In the genomic region with DNA sequence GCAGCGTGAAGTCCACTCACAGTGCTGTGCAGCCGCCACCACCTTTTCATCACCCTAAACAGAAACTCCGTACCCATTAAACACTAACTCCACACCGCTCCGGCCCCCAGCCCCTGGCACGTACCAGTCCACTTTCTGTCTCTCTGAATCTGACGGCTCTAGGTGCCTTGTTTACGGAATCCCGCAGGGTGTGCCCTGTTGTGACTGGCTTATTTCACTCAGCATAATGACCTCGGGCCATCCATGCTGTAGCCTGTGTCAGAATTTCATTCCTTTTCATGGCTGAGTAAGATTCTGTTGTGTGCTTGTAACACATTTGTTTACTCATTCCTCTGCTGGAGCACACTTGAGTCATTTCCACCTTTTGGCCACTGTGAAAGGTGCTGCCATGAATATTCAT, we compare ENCODE assay signal across 19 cellular contexts. TPM values are rescaled to one million over a fixed set of nuclear protein-coding genes. Genes with fewer than 3 reads are reported as not detected.
"Had no signal": no experiment of that assay in that cellular context is flagged by ENCODE, and none has a peak within 500 bp of the region (broad histone marks: within the 10 kb centered on the region; RNA-seq: fewer than 3 reads in every experiment).

No MANE protein-coding gene starts in this region.

- H3K9me3 Mint-ChIP-seq: activated naive CD4-positive, alpha-beta T cell treated with anti-CD3 and anti-CD28 coated beads, Interleukin-2, amount 50 U/mL, for 72 hours; naive B cell; stimulated activated memory B cell treated with anti-CD40 and anti-IgM and Interleukin-4, amounts not matched to agents 10 μg/mL and 1 μg/mL and 100 μg/mL, for 72 hours had no signal

- H3K27me3 ChIP-seq: heart right ventricle, neutrophil, vagina had no signal

- H3K9ac ChIP-seq: parathyroid adenoma had no signal

- H3K4me3 ChIP-seq: coronary artery, gastrocnemius medialis, heart right ventricle, tibial artery, vagina had no signal

- H3K27ac Mint-ChIP-seq: activated naive CD4-positive, alpha-beta T cell treated with anti-CD3 and anti-CD28 coated beads, Interleukin-2, amount 50 U/mL, for 72 hours; stimulated activated memory B cell treated with anti-CD40 and anti-IgM and Interleukin-4, amounts not matched to agents 10 μg/mL and 1 μg/mL and 100 μg/mL, for 72 hours had no signal

- H3K4me3 Mint-ChIP-seq: naive B cell; stimulated activated memory B cell treated with anti-CD40 and anti-IgM and Interleukin-4, amounts not matched to agents 10 μg/mL and 1 μg/mL and 100 μg/mL, for 72 hours had no signal

- ATAC-seq: gastrocnemius medialis; heart right ventricle; left lobe of liver; stimulated activated memory B cell treated with anti-CD40 and anti-IgM and Interleukin-4, amounts not matched to agents 10 μg/mL and 1 μg/mL and 100 μg/mL, for 72 hours had no signal

- H3K9me3 ChIP-seq: gastrocnemius medialis, heart right ventricle, neutrophil, tibial artery, vagina had no signal

- H3K4me1 ChIP-seq: gastrocnemius medialis, heart right ventricle, parathyroid adenoma, tibial artery, vagina had no signal

- DNase-seq: activated CD4-positive, alpha-beta T cell treated with anti-CD3 and anti-CD28 coated beads, Interleukin-2, amount 50 U/mL, for 48 hours; activated effector memory CD4-positive, alpha-beta T cell treated with Interleukin-2 at 50 U/mL for 16 hours; activated T-cell treated with anti-CD3 and anti-CD28 coated beads, Interleukin-2, amount 50 U/mL, for 1 hour; central memory CD4-positive, alpha-beta T cell; gastrocnemius medialis; heart right ventricle; mammary epithelial cell; naive B cell; T-helper 1 cell; tibial artery had no signal

- H3K27ac ChIP-seq: coronary artery, gastrocnemius medialis, heart right ventricle, neutrophil, parathyroid adenoma, tibial artery, vagina, VCaP had no signal

- H3K79me2 ChIP-seq: parathyroid adenoma had no signal

- H3K27me3 Mint-ChIP-seq: naive B cell; stimulated activated memory B cell treated with anti-CD40 and anti-IgM and Interleukin-4, amounts not matched to agents 10 μg/mL and 1 μg/mL and 100 μg/mL, for 72 hours had no signal

- H2AFZ ChIP-seq: parathyroid adenoma had no signal

- H3K36me3 ChIP-seq: gastrocnemius medialis, vagina had no signal

RNA-seq across cellular contexts. Expression of a gene that starts 26.8 kb away (rescaled TPM):
- total RNA-seq: activated naive CD4-positive, alpha-beta T cell treated with anti-CD3 and anti-CD28 coated beads, Interleukin-2, amount 50 U/mL, for 72 hours; mononuclear cell had no signal
